In the genomic region with DNA sequence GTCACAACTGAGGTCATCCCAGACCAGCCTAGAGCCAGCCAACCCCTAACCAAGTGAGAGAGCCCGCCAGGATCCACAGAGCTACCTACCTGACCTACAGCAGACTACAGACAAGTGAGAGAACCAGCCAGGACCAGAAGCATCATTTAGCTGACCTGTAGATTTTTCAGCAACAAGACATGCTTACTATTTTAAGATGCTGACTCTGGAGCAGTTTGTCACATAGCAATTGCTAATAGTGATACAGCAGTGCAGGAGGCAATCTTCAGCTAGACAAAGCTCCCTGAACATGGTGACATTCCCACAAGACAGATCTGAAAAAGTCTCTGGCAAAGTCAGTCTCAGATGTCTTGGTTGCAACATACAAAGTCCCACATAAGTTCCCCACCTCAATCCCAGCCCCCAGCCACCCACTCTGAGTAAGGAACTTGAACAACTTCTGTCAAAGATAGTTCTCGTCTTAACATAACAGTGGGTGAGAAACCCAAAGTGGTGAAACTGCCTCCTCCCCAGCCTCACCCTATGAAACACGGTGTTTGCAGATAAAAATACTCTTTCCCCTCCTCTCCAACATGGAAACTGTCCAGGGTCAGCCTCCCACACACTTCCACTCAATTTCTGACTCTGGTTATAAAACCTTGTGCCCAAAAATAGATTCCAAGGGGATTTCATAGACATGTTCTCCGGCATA, we compare ENCODE assay signal across 18 cellular contexts.
"Had no signal": no experiment of that assay in that cellular context is flagged by ENCODE, and none has a peak within 500 bp of the region (broad histone marks: within the 10 kb centered on the region; RNA-seq: fewer than 3 reads in every experiment).

No MANE protein-coding gene starts in this region.

- DNase-seq: activated T-cell treated with anti-CD3 and anti-CD28 coated beads, Interleukin-2, amount 50 U/mL, for 1 hour; adrenal gland; effector memory CD8-positive, alpha-beta T cell; glutamatergic neuron; hippocampal formation; left ventricle myocardium inferior; mammary epithelial cell; natural killer cell; pancreas; stimulated activated CD4-positive, alpha-beta T cell treated with anti-CD3 and anti-CD28 coated beads, Interleukin-4, amount 100 ng/mL, for 1 hour; stimulated activated naive CD4-positive, alpha-beta T cell treated with Interleukin-2 at 50 U/mL for 16 hours; T-helper 9 cell; upper lobe of left lung had no signal

- H3K4me1 ChIP-seq: adrenal gland, ascending aorta, left ventricle myocardium inferior, pancreas, upper lobe of left lung had no signal

- ATAC-seq: effector memory CD8-positive, alpha-beta T cell; esophagus mucosa; natural killer cell; pancreas; sciatic nerve; WTC11 had no signal

- H3K36me3 ChIP-seq: adrenal gland, ascending aorta, left ventricle myocardium inferior, pancreas, upper lobe of left lung had no signal

- H3K9me3 ChIP-seq: adrenal gland, ascending aorta, left ventricle myocardium inferior, pancreas, upper lobe of left lung had no signal

- H3K27ac ChIP-seq: adrenal gland, ascending aorta, left ventricle myocardium inferior, pancreas, upper lobe of left lung had no signal

- H3K4me3 ChIP-seq: adrenal gland, ascending aorta, left ventricle myocardium inferior, pancreas, smooth muscle cell, upper lobe of left lung had no signal

- H3K4me2 ChIP-seq: smooth muscle cell had no signal

- H3K27me3 ChIP-seq: adrenal gland, ascending aorta, pancreas, upper lobe of left lung had no signal
